10 cellular contexts compared by ENCODE assay signal in genomic region chr5:141432308-141432707, GRCh38. TPM values are rescaled to one million over a fixed set of nuclear protein-coding genes. Genes with fewer than 3 reads are reported as not detected.
DNase-seq lines count a peak whose midpoint lies in the region; ATAC-seq and TF ChIP-seq lines count a peak whose summit lies in the region.
"Not testable (repeated sequence)": the region's sequence is repeated elsewhere in the genome, so short reads cannot be mapped to it uniquely, and the experiment has no call there.
"Had no signal": no experiment of that assay in that cellular context is flagged by ENCODE, and none has a peak within 500 bp of the region (broad histone marks: within the 10 kb centered on the region; RNA-seq: fewer than 3 reads in every experiment).

No MANE protein-coding gene starts in this region.

- H3K36me3 Mint-ChIP-seq in activated B cell treated with CpG ODN at 0.5 μM for 24 hours (ENCODE audit: low read depth); activated naive CD4-positive, alpha-beta T cell treated with anti-CD3 and anti-CD28 coated beads, Interleukin-2, amount 10 ng/mL, durations not matched to agents 7 days and 5 days: not testable (repeated sequence)
- H3K36me3 Mint-ChIP-seq in endothelial cell (ENCODE audit: low read depth, unreplicated experiment) (peaks cover 56% of the 10 kb centered on the region), progenitor cell of endocrine pancreas (ENCODE audit: insufficient read depth) (peaks cover 53% of the 10 kb centered on the region)

- intact Hi-C loops in activated B cell treated with CpG ODN at 0.5 μM for 24 hours (cut with micrococcal nuclease) = not testable (repeated sequence)

- H3K4me2 ChIP-seq in BLaER1 = not testable (repeated sequence)

- peaks cover 16% of the 10 kb centered on the region for H3K4me1 Mint-ChIP-seq in activated B cell treated with CpG ODN at 0.5 μM for 24 hours
- peaks cover 12% of the 10 kb centered on the region for H3K4me1 Mint-ChIP-seq in activated naive CD4-positive, alpha-beta T cell treated with anti-CD3 and anti-CD28 coated beads, Interleukin-2, amount 10 ng/mL, durations not matched to agents 7 days and 5 days
- not testable (repeated sequence) for H3K4me1 Mint-ChIP-seq in endothelial cell (ENCODE audit: unreplicated experiment); progenitor cell of endocrine pancreas (ENCODE audit: low read depth)
- H3K4me1 Mint-ChIP-seq in stimulated activated naive CD8-positive, alpha-beta T cell treated with anti-CD3 and anti-CD28 coated beads, Interleukin-15, amount 100 ng/mL, for 72 hours = peaks cover 20% of the 10 kb centered on the region

- peaks cover 10% of the 10 kb centered on the region for H3K36me3 ChIP-seq in BLaER1
- not testable (repeated sequence) for H3K36me3 ChIP-seq in liver (ENCODE audit: control insufficient read depth in 4 of 4, insufficient read depth in 3 of 4, low read depth in 1 of 4, low read length in 3 of 4)

- CTCF ChIA-PET in activated B cell treated with CpG ODN at 0.5 μM for 24 hours (lab: Charles Lee) = interaction anchor here (2.4 to 2.8 kb wide), 3 partner anchors 19 to 132 kb away, joined by 11 to 58 read pairs (median 27); partner anchors contain the start of gene PCDHGA10
- CTCF ChIA-PET in activated naive CD4-positive, alpha-beta T cell treated with anti-CD3 and anti-CD28 coated beads, Interleukin-2, amount 10 ng/mL, durations not matched to agents 7 days and 5 days (lab: Charles Lee) = interaction anchor here (1.0 to 3.8 kb wide), 2 partner anchors 11 to 79 kb away, joined by 3 to 43 read pairs; no protein-coding TSS in a partner anchor

- TF ChIP-seq RAD21 in liver (IDR thresholded peaks at IDR 0.05) = not testable (repeated sequence)

- H3K27ac Mint-ChIP-seq in activated B cell treated with CpG ODN at 0.5 μM for 24 hours; endothelial cell (ENCODE audit: unreplicated experiment); stimulated activated naive CD8-positive, alpha-beta T cell treated with anti-CD3 and anti-CD28 coated beads, Interleukin-15, amount 100 ng/mL, for 72 hours: not testable (repeated sequence)
- peak overlapping the region; percentile 42 for H3K27ac Mint-ChIP-seq in activated naive CD4-positive, alpha-beta T cell treated with anti-CD3 and anti-CD28 coated beads, Interleukin-2, amount 10 ng/mL, durations not matched to agents 7 days and 5 days
- H3K27ac Mint-ChIP-seq in progenitor cell of endocrine pancreas = peak overlapping the region; percentile 77

- TF ChIP-seq CTCF in activated B cell treated with CpG ODN at 0.5 μM for 24 hours (IDR thresholded peaks at IDR 0.05); endothelial cell (IDR thresholded peaks at IDR 0.05; ENCODE audit: unreplicated experiment); liver (IDR thresholded peaks at IDR 0.05; ENCODE audit: low read depth, low read length, missing input control); progenitor cell of endocrine pancreas (IDR thresholded peaks at IDR 0.05; ENCODE audit: unreplicated experiment): not testable (repeated sequence)

- not testable (repeated sequence) for H3K27ac ChIP-seq in BLaER1; liver (ENCODE audit: low read depth in 1 of 2, low read length in 2 of 2)

- ATAC-seq in activated B cell treated with CpG ODN at 0.5 μM for 24 hours (ENCODE audit: low read depth); stimulated activated naive CD8-positive, alpha-beta T cell treated with anti-CD3 and anti-CD28 coated beads, Interleukin-15, amount 100 ng/mL, for 72 hours: not testable (repeated sequence)

- H3K9me3 Mint-ChIP-seq in activated B cell treated with CpG ODN at 0.5 μM for 24 hours (peaks cover 19% of the 10 kb centered on the region), endothelial cell (ENCODE audit: unreplicated experiment) (peaks cover 32% of the 10 kb centered on the region), progenitor cell of endocrine pancreas (ENCODE audit: low read depth) (peaks cover 51% of the 10 kb centered on the region)
- H3K9me3 Mint-ChIP-seq in activated naive CD4-positive, alpha-beta T cell treated with anti-CD3 and anti-CD28 coated beads, Interleukin-2, amount 10 ng/mL, durations not matched to agents 7 days and 5 days = peaks cover 16% of the 10 kb centered on the region
- peaks cover 18 to 49% of the 10 kb centered on the region in 2 donors for H3K9me3 Mint-ChIP-seq in stimulated activated naive CD8-positive, alpha-beta T cell treated with anti-CD3 and anti-CD28 coated beads, Interleukin-15, amount 100 ng/mL, for 72 hours

- 38% methylated on average over 38 of the region's 38 CpGs for WGBS in liver

- not testable (repeated sequence) for DNase-seq in activated B cell treated with CpG ODN at 0.5 μM for 24 hours; activated naive CD4-positive, alpha-beta T cell treated with anti-CD3 and anti-CD28 coated beads, Interleukin-2, amount 10 ng/mL, durations not matched to agents 7 days and 5 days; endothelial cell (ENCODE audit: low spot score); progenitor cell of endocrine pancreas (ENCODE audit: low spot score, unreplicated experiment); stimulated activated naive CD8-positive, alpha-beta T cell treated with anti-CD3 and anti-CD28 coated beads, Interleukin-15, amount 100 ng/mL, for 72 hours

- peak overlapping the region; percentile 74; the same call in 1 of the 2 replicates for H3K4me3 ChIP-seq in BLaER1
- peak overlapping the region in 2 of 3 donors; percentile 62 to 72 for H3K4me3 ChIP-seq in liver (ENCODE audit: low read depth in 1 of 3, low read length in 3 of 3)

- not testable (repeated sequence) for H4K20me1 ChIP-seq in BLaER1

- H3K27me3 Mint-ChIP-seq in activated B cell treated with CpG ODN at 0.5 μM for 24 hours = peaks cover 34% of the 10 kb centered on the region
- peaks cover 46% of the 10 kb centered on the region for H3K27me3 Mint-ChIP-seq in activated naive CD4-positive, alpha-beta T cell treated with anti-CD3 and anti-CD28 coated beads, Interleukin-2, amount 10 ng/mL, durations not matched to agents 7 days and 5 days
- not testable (repeated sequence) for H3K27me3 Mint-ChIP-seq in endothelial cell (ENCODE audit: unreplicated experiment); progenitor cell of endocrine pancreas
- H3K27me3 Mint-ChIP-seq in stimulated activated naive CD8-positive, alpha-beta T cell treated with anti-CD3 and anti-CD28 coated beads, Interleukin-15, amount 100 ng/mL, for 72 hours = peaks cover 59% of the 10 kb centered on the region

- H3K27me3 ChIP-seq in BLaER1; liver (ENCODE audit: control insufficient read depth in 4 of 4, insufficient read depth in 4 of 4, low read length in 3 of 4): not testable (repeated sequence)

- H3K9me3 ChIP-seq in BLaER1 = peaks cover 63% of the 10 kb centered on the region
- H3K9me3 ChIP-seq in liver (ENCODE audit: control insufficient read depth in 4 of 4, low read length in 3 of 4) = peaks cover 30 to 68% (median 37%) of the 10 kb centered on the region in 4 donors

- not testable (repeated sequence) for H3K4me1 ChIP-seq in BLaER1
- H3K4me1 ChIP-seq in liver (ENCODE audit: control insufficient read depth in 4 of 4, insufficient read depth in 4 of 4, low read length in 3 of 4) = peaks cover 0 to 11% (median 2%) of the 10 kb centered on the region in 4 donors

- POLR2A ChIA-PET in activated B cell treated with CpG ODN at 0.5 μM for 24 hours (lab: Charles Lee) = not testable (repeated sequence)

- H3K4me3 Mint-ChIP-seq in activated B cell treated with CpG ODN at 0.5 μM for 24 hours (peak overlapping the region; percentile 80), endothelial cell (ENCODE audit: unreplicated experiment) (peak overlapping the region; percentile 84)
- H3K4me3 Mint-ChIP-seq in activated naive CD4-positive, alpha-beta T cell treated with anti-CD3 and anti-CD28 coated beads, Interleukin-2, amount 10 ng/mL, durations not matched to agents 7 days and 5 days = peak overlapping the region; percentile 1
- not testable (repeated sequence) for H3K4me3 Mint-ChIP-seq in progenitor cell of endocrine pancreas (ENCODE audit: low read depth)
- peak overlapping the region; percentile 81 to 84 for H3K4me3 Mint-ChIP-seq in stimulated activated naive CD8-positive, alpha-beta T cell treated with anti-CD3 and anti-CD28 coated beads, Interleukin-15, amount 100 ng/mL, for 72 hours

- not testable (repeated sequence) for H3K9ac ChIP-seq in BLaER1; liver (ENCODE audit: low read depth in 1 of 2, low read length in 2 of 2)

RNA-seq across cellular contexts. Expression of gene PCDHGA12, which starts 2.0 kb away (rescaled TPM):
- total RNA-seq in activated B cell treated with CpG ODN at 0.5 μM for 24 hours (1.3 and 1.6 TPM in 2 replicates), endothelial cell (ENCODE audit: unreplicated experiment) (3.8 TPM), liver (1 to 10 TPM in 1 of 2 donors, under 1 TPM in 1; 0.37 to 1.9 TPM), progenitor cell of endocrine pancreas (2.9 and 3.2 TPM in 2 replicates)
- polyA plus RNA-seq in liver = under 1 TPM; 0.39 to 0.74 TPM
- total RNA-seq: A172; CD8-positive, alpha-beta T cell; PC-9 had no signal

RNA-seq across cellular contexts. Expression of gene PCDHGA11, which starts 11.5 kb away (rescaled TPM):
- total RNA-seq in activated B cell treated with CpG ODN at 0.5 μM for 24 hours (0.73 and 1.1 TPM in 2 replicates), endothelial cell (ENCODE audit: unreplicated experiment) (10.8 TPM), liver (1 to 10 TPM in 1 of 2 donors, under 1 TPM in 1; 0.75 to 2.5 TPM), progenitor cell of endocrine pancreas (3.1 and 3.3 TPM in 2 replicates)
- polyA plus RNA-seq in liver = under 1 TPM; 0.22 to 0.25 TPM

RNA-seq across cellular contexts. Expression of gene PCDHGB7, which starts 14.8 kb away (rescaled TPM):
- total RNA-seq in activated B cell treated with CpG ODN at 0.5 μM for 24 hours = 1.2 and 1.4 TPM in 2 replicates
- total RNA-seq in endothelial cell (ENCODE audit: unreplicated experiment) = 45.2 TPM
- total RNA-seq in liver = 1 to 10 TPM; 1.6 to 3.1 TPM
- under 1 TPM; 0.74 to 0.78 TPM for polyA plus RNA-seq in liver
- 6.0 and 8.0 TPM in 2 replicates for total RNA-seq in progenitor cell of endocrine pancreas
- total RNA-seq: CD8-positive, alpha-beta T cell had no signal

RNA-seq across cellular contexts. Expression of gene PCDHGA10, which starts 19.5 kb away (rescaled TPM):
- total RNA-seq in activated B cell treated with CpG ODN at 0.5 μM for 24 hours (1.2 and 1.3 TPM in 2 replicates), endothelial cell (ENCODE audit: unreplicated experiment) (43.0 TPM), liver (1 to 10 TPM; 2.0 to 3.9 TPM), progenitor cell of endocrine pancreas (14.3 and 14.6 TPM in 2 replicates)
- 1 to 10 TPM; 1.2 to 1.3 TPM for polyA plus RNA-seq in liver

RNA-seq across cellular contexts. Expression of gene PCDHGB6, which starts 24.5 kb away (rescaled TPM):
- 1.2 and 1.6 TPM in 2 replicates for total RNA-seq in activated B cell treated with CpG ODN at 0.5 μM for 24 hours
- 60.0 TPM for total RNA-seq in endothelial cell (ENCODE audit: unreplicated experiment)
- total RNA-seq in liver = 1 to 10 TPM; 1.4 to 2.8 TPM
- polyA plus RNA-seq in liver = 1 to 10 TPM in 1 of 2 donors, under 1 TPM in 1; 0.53 to 1.8 TPM
- 23.1 and 24.0 TPM in 2 replicates for total RNA-seq in progenitor cell of endocrine pancreas
- total RNA-seq: CD8-positive, alpha-beta T cell; PC-9 had no signal
